ENCODE assay signal across 17 cellular contexts in the genomic region with DNA sequence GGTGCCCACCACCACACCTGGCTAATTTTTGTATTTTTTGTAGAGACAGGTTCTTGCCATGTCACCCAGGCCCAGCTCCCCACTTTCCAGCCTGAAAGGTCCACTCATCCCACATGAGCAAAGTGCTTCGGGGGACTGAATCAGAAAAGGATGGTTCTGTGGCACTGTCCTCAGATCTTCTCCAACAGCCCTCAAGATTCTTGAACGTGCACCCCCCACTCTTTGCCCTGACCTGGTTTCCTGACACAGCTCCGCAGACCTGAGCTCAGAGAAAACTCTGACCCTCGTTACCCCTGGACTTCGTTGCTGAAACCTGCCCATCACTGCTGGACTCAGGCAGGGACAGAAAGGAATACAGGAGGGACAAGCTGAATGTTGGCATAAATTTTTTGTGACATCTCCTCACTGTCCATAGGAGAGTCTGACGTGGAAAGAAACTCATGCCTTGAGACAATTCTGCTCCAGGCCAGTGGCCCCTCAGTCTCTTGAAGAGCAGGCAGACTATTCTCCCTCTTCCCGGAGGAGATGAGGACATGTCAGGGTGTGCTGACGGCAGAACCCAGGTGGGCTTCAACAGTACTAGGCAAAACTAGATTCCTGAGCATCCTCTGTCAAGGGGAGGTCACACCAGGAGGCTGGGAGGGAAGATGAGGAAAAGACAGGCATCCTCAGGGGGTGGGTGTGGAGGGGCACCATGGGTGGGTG.
DNase-seq lines count a peak whose midpoint lies in the region; ATAC-seq and TF ChIP-seq lines count a peak whose summit lies in the region.
"Had no signal": no experiment of that assay in that cellular context is flagged by ENCODE, and none has a peak within 500 bp of the region (broad histone marks: within the 10 kb centered on the region; RNA-seq: fewer than 3 reads in every experiment).

No MANE protein-coding gene starts in this region.

- peaks cover 31% of the 10 kb centered on the region for H3K9me1 ChIP-seq in IMR-90 (ENCODE audit: insufficient read depth, low read length)

- peak overlapping the region; percentile 95 for H2BK120ac ChIP-seq in IMR-90 (ENCODE audit: low read depth, low read length)

- H3K27ac ChIP-seq in IMR-90 (ENCODE audit: insufficient read depth, low read length), result no peak overlapping the region
- H3K27ac ChIP-seq in stomach, result no peak overlapping the region
- no peak overlapping the region for H3K27ac ChIP-seq in caudate nucleus (ENCODE audit: low read depth, low read length)
- H3K27ac ChIP-seq: HL-60 had no signal

- H3K79me1 ChIP-seq in IMR-90 (ENCODE audit: low read depth in 1 of 2, low read length in 2 of 2), result peaks cover 6 to 31% of the 10 kb centered on the region in 2 experiments; a peak in 2 of 4 replicates

- peak overlapping the region; percentile 18 for H3K18ac ChIP-seq in IMR-90 (ENCODE audit: low read depth, low read length)

- TF ChIP-seq EP300 in stomach (IDR thresholded peaks at IDR 0.05), result no peak

- TF ChIP-seq CTCF in IMR-90 (conservative IDR thresholded peaks at IDR 0.05; ENCODE audit: low read depth, low read length) (no peak), stomach (IDR thresholded peaks at IDR 0.05) (no peak)

- intact Hi-C loops in activated CD4-positive, alpha-beta memory T cell treated with anti-CD3 and anti-CD28 coated beads for 36 hours (cut with micrococcal nuclease), result no loop called here
- intact Hi-C loops in IMR-90 (cut with micrococcal nuclease), result loop anchor here (5.0 kb wide), 2 partner anchors 148 to 227 kb away; a partner anchor contains a TSS
- intact Hi-C loops in stomach (cut with DNase I; ENCODE audit: low total_unique reads), result no loop called here

- peak overlapping the region; percentile 92 for H4K91ac ChIP-seq in IMR-90 (ENCODE audit: insufficient read depth, low read depth, low read length)

- peak overlapping the region; percentile 95 for H2BK20ac ChIP-seq in IMR-90 (ENCODE audit: low read depth, low read length)

- H3K27ac Mint-ChIP-seq in activated CD4-positive, alpha-beta memory T cell treated with anti-CD3 and anti-CD28 coated beads, Interleukin-2, amount 10 ng/mL, durations not matched to agents 7 days and 5 days, result no peak overlapping the region
- no peak overlapping the region for H3K27ac Mint-ChIP-seq in activated CD4-positive, alpha-beta memory T cell treated with anti-CD3 and anti-CD28 coated beads for 36 hours
- H3K27ac Mint-ChIP-seq: CD8-positive, alpha-beta T cell had no signal

- no peaks in the 10 kb centered on the region for H3K4me1 Mint-ChIP-seq in activated CD4-positive, alpha-beta memory T cell treated with anti-CD3 and anti-CD28 coated beads, Interleukin-2, amount 10 ng/mL, durations not matched to agents 7 days and 5 days
- no peaks in the 10 kb centered on the region for H3K4me1 Mint-ChIP-seq in activated CD4-positive, alpha-beta memory T cell treated with anti-CD3 and anti-CD28 coated beads for 36 hours (ENCODE audit: low read depth)

- no peak overlapping the region for H3K4me2 ChIP-seq in IMR-90 (ENCODE audit: low read depth, low read length)

- dilution Hi-C loops in IMR-90 (cut with HindIII; ENCODE audit: low sequenced_read_pairs, unreplicated experiment), result no loop called here

- BruUV-seq in IMR-90 (replicated peaks; lab: Mats Ljungman, UMichigan), result no TSS peak

- POLR2A ChIA-PET in activated CD4-positive, alpha-beta memory T cell treated with anti-CD3 and anti-CD28 coated beads, Interleukin-2, amount 10 ng/mL, durations not matched to agents 7 days and 5 days (lab: Charles Lee), result no interaction called here
- POLR2A ChIA-PET in activated CD4-positive, alpha-beta memory T cell treated with anti-CD3 and anti-CD28 coated beads for 36 hours (lab: Charles Lee), result no interaction called here
- POLR2A ChIA-PET in IMR-90 (lab: Charles Lee; ENCODE audit: unreplicated experiment), result no interaction called here

- peak overlapping the region; percentile 13 for H2AFZ ChIP-seq in IMR-90 (replicated peaks; ENCODE audit: low read length, poor library complexity)

- no peak for ATAC-seq in IMR-90 (ENCODE audit: low read depth)
- ATAC-seq: CD8-positive, alpha-beta T cell had no signal

- in situ Hi-C loops in IMR-90 (cut with MboI; ENCODE audit: low sequenced_read_pairs), result no loop called here

- H3K9me3 ChIP-seq in IMR-90 (ENCODE audit: control insufficient read depth, insufficient read depth, low read length) (no peaks in the 10 kb centered on the region), stomach (peaks cover 0 to 10% (median 6%) of the 10 kb centered on the region in 4 donors)
- H3K9me3 ChIP-seq: HAP-1 had no signal

- no peak for TF ChIP-seq RAD21 in IMR-90 (IDR thresholded peaks at IDR 0.05; ENCODE audit: low read length)

- peak overlapping the region; percentile 84 for H2AK9ac ChIP-seq in IMR-90 (replicated peaks; ENCODE audit: low read depth, low read length, poor library complexity)

- no peak overlapping the region for H3K4me3 ChIP-seq in IMR-90 (ENCODE audit: insufficient read depth, low read depth, low read length)
- no peak overlapping the region for H3K4me3 ChIP-seq in stomach
- H3K4me3 ChIP-seq: HAP-1 had no signal

- H3K14ac ChIP-seq in IMR-90 (replicated peaks; ENCODE audit: low read depth, low read length), result peak overlapping the region; percentile 83

- peak overlapping the region; percentile 80 for H3K4ac ChIP-seq in IMR-90 (ENCODE audit: low read depth, low read length)

- H3K4me1 ChIP-seq in IMR-90 (ENCODE audit: control insufficient read depth, insufficient read depth, low read length) (peaks cover 26% of the 10 kb centered on the region), stomach (no peaks in the 10 kb centered on the region)
- H3K4me1 ChIP-seq: HAP-1 had no signal

- H3K23ac ChIP-seq in IMR-90 (ENCODE audit: low read depth, low read length), result peak overlapping the region; percentile 43

- peak; percentile 11 for DNase-seq in activated CD4-positive, alpha-beta memory T cell treated with anti-CD3 and anti-CD28 coated beads, Interleukin-2, amount 10 ng/mL, durations not matched to agents 7 days and 5 days
- no peak for DNase-seq in activated CD4-positive, alpha-beta memory T cell treated with anti-CD3 and anti-CD28 coated beads for 36 hours
- DNase-seq in IMR-90, result no peak
- peak; percentile 31 for DNase-seq in islet precursor cell
- peak; percentile 9 for DNase-seq in stomach
- no peak for DNase-seq in caudate nucleus (lab: John Stamatoyannopoulos, UW)
- no peak for DNase-seq in stimulated activated CD4-positive, alpha-beta T cell treated with anti-CD3 and anti-CD28 coated beads, Interleukin-1b, Interleukin-23, amount 100 ng/mL, for 48 hours
- no peak for DNase-seq in stimulated activated CD4-positive, alpha-beta T cell treated with anti-CD3 and anti-CD28 coated beads, Interleukin-2, amount 100 ng/mL, for 48 hours
- DNase-seq: 8988T; MV-4-11; NCI-H1417 treated with DMSO at 0.1 percent for 48 hours; NCI-H1930; NCI-H446; NK-92 treated with Interleukin-12 subunit alpha and Interleukin-12 subunit beta, amount 100 ng/mL, for 24 hours had no signal

- H3K27me3 Mint-ChIP-seq in activated CD4-positive, alpha-beta memory T cell treated with anti-CD3 and anti-CD28 coated beads, Interleukin-2, amount 10 ng/mL, durations not matched to agents 7 days and 5 days, result no peaks in the 10 kb centered on the region
- no peaks in the 10 kb centered on the region for H3K27me3 Mint-ChIP-seq in activated CD4-positive, alpha-beta memory T cell treated with anti-CD3 and anti-CD28 coated beads for 36 hours

- no peaks in the 10 kb centered on the region for H4K20me1 ChIP-seq in IMR-90 (ENCODE audit: insufficient read depth, low read length)

- CTCF ChIA-PET in activated CD4-positive, alpha-beta memory T cell treated with anti-CD3 and anti-CD28 coated beads, Interleukin-2, amount 10 ng/mL, durations not matched to agents 7 days and 5 days (lab: Charles Lee), result no interaction called here
- CTCF ChIA-PET in activated CD4-positive, alpha-beta memory T cell treated with anti-CD3 and anti-CD28 coated beads for 36 hours (lab: Charles Lee), result no interaction called here
- CTCF ChIA-PET in IMR-90 (lab: Yijun Ruan, JAX), result no interaction called here

- peaks cover 20% of the 10 kb centered on the region for H3K36me3 Mint-ChIP-seq in activated CD4-positive, alpha-beta memory T cell treated with anti-CD3 and anti-CD28 coated beads, Interleukin-2, amount 10 ng/mL, durations not matched to agents 7 days and 5 days (ENCODE audit: low read depth)
- peaks cover 7% of the 10 kb centered on the region for H3K36me3 Mint-ChIP-seq in activated CD4-positive, alpha-beta memory T cell treated with anti-CD3 and anti-CD28 coated beads for 36 hours

- TF ChIP-seq POLR2A in IMR-90 (IDR thresholded peaks at IDR 0.05; ENCODE audit: low read depth, low read length) (no peak), stomach (IDR thresholded peaks at IDR 0.05) (no peak)

- WGBS in IMR-90 (ENCODE audit: extremely low coverage in 2 of 2, insufficient read length in 1 of 2), 2 experiments, result no CpG with 5 or more reads among the region's 8 CpGs
- WGBS in stomach, 5 donors, result 83 to 86% (median 83%) methylated on average over 8 of the region's 8 CpGs

- peak overlapping the region; percentile 70 to 85; a peak in 3 of 4 replicates for H4K8ac ChIP-seq in IMR-90 (ENCODE audit: low read depth in 2 of 2, low read length in 2 of 2)

- H2AK5ac ChIP-seq in IMR-90 (ENCODE audit: low read depth, low read length), result peak overlapping the region; percentile 98

- H3K27me3 ChIP-seq in IMR-90 (ENCODE audit: control insufficient read depth, insufficient read depth, low read length) (no peaks in the 10 kb centered on the region), stomach (peaks cover 0 to 5% (median 0%) of the 10 kb centered on the region in 3 donors)

- peaks cover 6% of the 10 kb centered on the region for H3K9me3 Mint-ChIP-seq in activated CD4-positive, alpha-beta memory T cell treated with anti-CD3 and anti-CD28 coated beads, Interleukin-2, amount 10 ng/mL, durations not matched to agents 7 days and 5 days
- H3K9me3 Mint-ChIP-seq in activated CD4-positive, alpha-beta memory T cell treated with anti-CD3 and anti-CD28 coated beads for 36 hours, result peaks cover 10% of the 10 kb centered on the region

- H3K36me3 ChIP-seq in IMR-90 (ENCODE audit: control insufficient read depth, insufficient read depth, low read length) (0 out of 2 replicates have a peak, but pooled peaks cover 2% of the 10 kb centered on the region), stomach (no peaks in the 10 kb centered on the region)
- H3K36me3 ChIP-seq: HAP-1 had no signal

- peak overlapping the region; percentile 25; the same call in 1 of the 2 replicates for H4K5ac ChIP-seq in IMR-90 (ENCODE audit: low read depth, low read length)

- H3K4me3 Mint-ChIP-seq in activated CD4-positive, alpha-beta memory T cell treated with anti-CD3 and anti-CD28 coated beads, Interleukin-2, amount 10 ng/mL, durations not matched to agents 7 days and 5 days, result no peak overlapping the region
- no peak overlapping the region for H3K4me3 Mint-ChIP-seq in activated CD4-positive, alpha-beta memory T cell treated with anti-CD3 and anti-CD28 coated beads for 36 hours
- H3K4me3 Mint-ChIP-seq: CD8-positive, alpha-beta T cell had no signal

- peak overlapping the region; percentile 66 for H2BK5ac ChIP-seq in IMR-90 (ENCODE audit: low read depth, low read length, poor library complexity, severe bottlenecking)

- no peak overlapping the region for H3K56ac ChIP-seq in IMR-90 (ENCODE audit: extremely low read depth, insufficient read depth, low read length)

- no peak overlapping the region for H3K9ac ChIP-seq in IMR-90 (ENCODE audit: low read depth, low read length)

- peak overlapping the region; percentile 83; the same call in 1 of the 3 replicates for H2BK15ac ChIP-seq in IMR-90 (ENCODE audit: low read depth, low read length)

Comparison
In these comparisons a context has a peak if more than half of its experiments do, and no peak if none do; other contexts are left out.
1. DNase-seq: peak in activated CD4-positive, alpha-beta memory T cell treated with anti-CD3 and anti-CD28 coated beads, Interleukin-2, amount 10 ng/mL, durations not matched to agents 7 days and 5 days (single experiment), islet precursor cell (single experiment) and stomach (single experiment); none in activated CD4-positive, alpha-beta memory T cell treated with anti-CD3 and anti-CD28 coated beads for 36 hours (single experiment), IMR-90 (single experiment), caudate nucleus (0 of 61), stimulated activated CD4-positive, alpha-beta T cell treated with anti-CD3 and anti-CD28 coated beads, Interleukin-1b, Interleukin-23, amount 100 ng/mL, for 48 hours (single experiment) and stimulated activated CD4-positive, alpha-beta T cell treated with anti-CD3 and anti-CD28 coated beads, Interleukin-2, amount 100 ng/mL, for 48 hours (0 of 2).